17 cellular contexts compared by ENCODE assay signal in the genomic region with DNA sequence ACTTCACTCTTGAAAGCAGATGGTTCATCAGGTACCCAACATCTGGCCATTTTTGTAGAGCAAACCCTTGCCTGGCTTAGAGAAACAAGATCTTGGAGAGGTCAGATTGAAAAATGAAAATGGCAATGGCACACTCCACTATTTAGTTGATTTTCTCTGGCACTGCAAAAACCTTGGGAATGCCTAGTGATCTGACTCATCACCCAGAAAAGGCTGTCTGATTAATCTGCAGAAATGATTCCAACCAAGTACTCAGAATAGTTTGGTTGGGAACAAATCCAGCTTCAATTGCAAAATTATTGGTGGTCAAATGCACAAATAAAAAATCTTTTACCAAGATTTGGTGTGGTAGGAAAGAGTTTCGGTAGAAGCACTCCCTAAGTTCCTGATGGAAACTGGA.
DNase-seq lines count a peak whose midpoint lies in the region; ATAC-seq and TF ChIP-seq lines count a peak whose summit lies in the region.
"Had no signal": no experiment of that assay in that cellular context is flagged by ENCODE, and none has a peak within 500 bp of the region (broad histone marks: within the 10 kb centered on the region; RNA-seq: fewer than 3 reads in every experiment).

No MANE protein-coding gene starts in this region.

- DNase-seq in AG20443 (ENCODE audit: low spot score), result peak; percentile 78
- peak; percentile 90 for DNase-seq in LHCN-M2 (ENCODE audit: low read depth)
- DNase-seq in cardiac fibroblast (ENCODE audit: low read depth in 2 of 2), result peak; percentile 64 to 66
- DNase-seq in omental fat pad (ENCODE audit: low spot score), result no peak
- no peak for DNase-seq in OCI-M2 (lab: John Stamatoyannopoulos, UW; ENCODE audit: unreplicated experiment)
- DNase-seq in SKM-1 (lab: John Stamatoyannopoulos, UW; ENCODE audit: unreplicated experiment), result no peak
- DNase-seq in activated gamma-delta T cell treated with Interleukin-2 at 50 U/mL for 16 hours, result no peak
- no peak for DNase-seq in stimulated activated CD4-positive, alpha-beta T cell treated with anti-CD3 and anti-CD28 coated beads, Interleukin-12 subunit alpha, Interleukin-12 subunit beta, amount 100 ng/mL, for 4 hours
- DNase-seq: activated naive CD8-positive, alpha-beta T cell treated with anti-CD3 and anti-CD28 coated beads, Interleukin-2, amount 50 U/mL, for 24 hours; dorsolateral prefrontal cortex; gastrocnemius medialis; islet precursor cell; Karpas-422; NCI-H2081 treated with DMSO at 0.1 percent for 48 hours; retina; stimulated activated CD4-positive, alpha-beta T cell treated with anti-CD3 and anti-CD28 coated beads, Interleukin-4, amount 100 ng/mL, for 4 hours had no signal

- TF ChIP-seq CTCF in cardiac fibroblast (IDR thresholded peaks at IDR 0.05; ENCODE audit: low read depth, low read length) (no peak), omental fat pad (IDR thresholded peaks at IDR 0.05) (no peak)

- H3K4me3 ChIP-seq in cardiac fibroblast (replicated peaks in 1 of 2; ENCODE audit: low read depth in 2 of 2, low read length in 2 of 2), result no peak overlapping the region
- H3K4me3 ChIP-seq: dorsolateral prefrontal cortex, gastrocnemius medialis had no signal

- ATAC-seq in omental fat pad (ENCODE audit: low FRiP score), result peak; percentile 59
- ATAC-seq: activated naive CD8-positive, alpha-beta T cell treated with anti-CD3 and anti-CD28 coated beads, Interleukin-2, amount 50 U/mL, for 24 hours; stimulated activated memory B cell treated with anti-CD40 and anti-IgM and Interleukin-4, amounts not matched to agents 10 μg/mL and 1 μg/mL and 100 μg/mL, for 72 hours had no signal

Comparison
In these comparisons a context has a peak if more than half of its experiments do, and no peak if none do; other contexts are left out.
1. DNase-seq: peak in AG20443 (single experiment), LHCN-M2 (single experiment) and cardiac fibroblast (2 of 2); none in omental fat pad (single experiment), OCI-M2 (single experiment), SKM-1 (single experiment), activated gamma-delta T cell treated with Interleukin-2 at 50 U/mL for 16 hours (single experiment) and stimulated activated CD4-positive, alpha-beta T cell treated with anti-CD3 and anti-CD28 coated beads, Interleukin-12 subunit alpha, Interleukin-12 subunit beta, amount 100 ng/mL, for 4 hours (single experiment).